Comparison of ENCODE assay signal across 25 cellular contexts in genomic region chr13:42379241-42379640, GRCh38.
DNase-seq lines count a peak whose midpoint lies in the region; ATAC-seq and TF ChIP-seq lines count a peak whose summit lies in the region.
"Had no signal": no experiment of that assay in that cellular context is flagged by ENCODE, and none has a peak within 500 bp of the region (broad histone marks: within the 10 kb centered on the region; RNA-seq: fewer than 3 reads in every experiment).

No MANE protein-coding gene starts in this region.

- H3K4me1 Mint-ChIP-seq in activated CD8-positive, alpha-beta memory T cell treated with anti-CD3 and anti-CD28 coated beads, Interleukin-2, amount 10 ng/mL, durations not matched to agents 7 days and 5 days, result peaks cover 53% of the 10 kb centered on the region
- H3K4me1 Mint-ChIP-seq in activated T-helper 2 cell treated with anti-CD3 and anti-CD28 coated beads, Interferon-gamma antibody, Interleukin-2, Interleukin-4, amounts not matched to agents 10 μg/mL and 5 μg/mL and 100 μg/mL, durations not matched to agents 14 hours and 24 hours and 36 hours (ENCODE audit: low read depth), result peaks cover 83% of the 10 kb centered on the region
- peaks cover 40 to 44% of the 10 kb centered on the region in 2 donors for H3K4me1 Mint-ChIP-seq in natural killer cell
- H3K4me1 Mint-ChIP-seq: H9 had no signal

- peaks cover 7% of the 10 kb centered on the region for H3K9me3 Mint-ChIP-seq in activated CD8-positive, alpha-beta memory T cell treated with anti-CD3 and anti-CD28 coated beads, Interleukin-2, amount 10 ng/mL, durations not matched to agents 7 days and 5 days (ENCODE audit: low read depth)
- peaks cover 19% of the 10 kb centered on the region for H3K9me3 Mint-ChIP-seq in activated T-helper 2 cell treated with anti-CD3 and anti-CD28 coated beads, Interferon-gamma antibody, Interleukin-2, Interleukin-4, amounts not matched to agents 10 μg/mL and 5 μg/mL and 100 μg/mL, durations not matched to agents 14 hours and 24 hours and 36 hours
- no peaks in the 10 kb centered on the region for H3K9me3 Mint-ChIP-seq in natural killer cell

- H3K9me3 ChIP-seq in Karpas-422 (ENCODE audit: low read length) (peaks cover 4% of the 10 kb centered on the region), upper lobe of right lung (no peaks in the 10 kb centered on the region)
- H3K9me3 ChIP-seq: A549, heart left ventricle, SK-N-SH had no signal

- CTCF ChIA-PET in activated CD8-positive, alpha-beta memory T cell treated with anti-CD3 and anti-CD28 coated beads, Interleukin-2, amount 10 ng/mL, durations not matched to agents 7 days and 5 days (lab: Charles Lee), result interaction anchor here (0.7 to 5.5 kb wide), 2 partner anchors 14 to 28 kb away, joined by 3 to 44 read pairs; no protein-coding TSS in a partner anchor

- no peak for ATAC-seq in activated CD8-positive, alpha-beta memory T cell treated with anti-CD3 and anti-CD28 coated beads, Interleukin-2, amount 10 ng/mL, durations not matched to agents 7 days and 5 days
- ATAC-seq in natural killer cell (no peak), upper lobe of right lung (no peak)
- ATAC-seq: A549; heart left ventricle; naive thymus-derived CD8-positive, alpha-beta T cell had no signal

- no peak overlapping the region for H2AFZ ChIP-seq in Karpas-422 (ENCODE audit: low read length)

- no peaks in the 10 kb centered on the region for H3K27me3 Mint-ChIP-seq in activated CD8-positive, alpha-beta memory T cell treated with anti-CD3 and anti-CD28 coated beads, Interleukin-2, amount 10 ng/mL, durations not matched to agents 7 days and 5 days
- no peaks in the 10 kb centered on the region for H3K27me3 Mint-ChIP-seq in activated T-helper 2 cell treated with anti-CD3 and anti-CD28 coated beads, Interferon-gamma antibody, Interleukin-2, Interleukin-4, amounts not matched to agents 10 μg/mL and 5 μg/mL and 100 μg/mL, durations not matched to agents 14 hours and 24 hours and 36 hours (ENCODE audit: low read depth)
- peaks cover 0 to 4% of the 10 kb centered on the region in 2 donors for H3K27me3 Mint-ChIP-seq in natural killer cell (ENCODE audit: low read depth in 2 of 2)
- H3K27me3 Mint-ChIP-seq: naive thymus-derived CD8-positive, alpha-beta T cell had no signal

- H3K27me3 ChIP-seq in Karpas-422 (ENCODE audit: low read length), result peaks cover 3% of the 10 kb centered on the region; the same call in 1 of the 2 replicates
- H3K27me3 ChIP-seq in upper lobe of right lung, result no peaks in the 10 kb centered on the region
- H3K27me3 ChIP-seq: heart left ventricle had no signal

- DNase-seq in activated CD8-positive, alpha-beta memory T cell treated with anti-CD3 and anti-CD28 coated beads, Interleukin-2, amount 10 ng/mL, durations not matched to agents 7 days and 5 days, result no peak
- no peak for DNase-seq in activated CD8-positive, alpha-beta memory T cell treated with anti-CD3 and anti-CD28 coated beads, Interleukin-2, amount 50 U/mL, for 48 hours
- DNase-seq in Karpas-422 (peak; percentile 52), natural killer cell (no peak), upper lobe of right lung (no peak), anterior cingulate cortex (lab: John Stamatoyannopoulos, UW) (no peak), CD1c-positive myeloid dendritic cell (ENCODE audit: extremely low spot score) (no peak)
- no peak for DNase-seq in activated T-helper 2 cell treated with anti-CD3 and anti-CD28 coated beads, Interferon-gamma antibody, Interleukin-2, Interleukin-4, amounts not matched to agents 10 μg/mL and 5 μg/mL and 100 μg/mL, durations not matched to agents 14 hours and 24 hours and 36 hours (ENCODE audit: low spot score)
- DNase-seq: activated CD4-positive, alpha-beta T cell treated with anti-CD3 and anti-CD28 coated beads, Interleukin-2, amount 50 U/mL, for 1 hour; activated naive CD4-positive, alpha-beta T cell treated with anti-CD3 and anti-CD28 coated beads, Interleukin-2, amount 50 U/mL, for 16 hours; AML-193; DMS53; foreskin fibroblast; H9; heart left ventricle; midbrain; naive thymus-derived CD8-positive, alpha-beta T cell; NCI-H2081 treated with DMSO at 0.1 percent for 48 hours; NCI-H226; NCI-H748 treated with DMSO at 0.1 percent for 48 hours; SK-N-SH; T1000; trophoblast cell; WERI-Rb-1 had no signal

- H3K4me3 Mint-ChIP-seq in activated CD8-positive, alpha-beta memory T cell treated with anti-CD3 and anti-CD28 coated beads, Interleukin-2, amount 10 ng/mL, durations not matched to agents 7 days and 5 days, result no peak overlapping the region
- no peak overlapping the region for H3K4me3 Mint-ChIP-seq in activated T-helper 2 cell treated with anti-CD3 and anti-CD28 coated beads, Interferon-gamma antibody, Interleukin-2, Interleukin-4, amounts not matched to agents 10 μg/mL and 5 μg/mL and 100 μg/mL, durations not matched to agents 14 hours and 24 hours and 36 hours (ENCODE audit: low read depth)
- peak overlapping the region; percentile 67 for H3K4me3 Mint-ChIP-seq in natural killer cell
- H3K4me3 Mint-ChIP-seq: H9; naive thymus-derived CD8-positive, alpha-beta T cell had no signal

- peak overlapping the region; percentile 93 for H3K27ac Mint-ChIP-seq in activated CD8-positive, alpha-beta memory T cell treated with anti-CD3 and anti-CD28 coated beads, Interleukin-2, amount 10 ng/mL, durations not matched to agents 7 days and 5 days
- H3K27ac Mint-ChIP-seq in activated T-helper 2 cell treated with anti-CD3 and anti-CD28 coated beads, Interferon-gamma antibody, Interleukin-2, Interleukin-4, amounts not matched to agents 10 μg/mL and 5 μg/mL and 100 μg/mL, durations not matched to agents 14 hours and 24 hours and 36 hours, result peak overlapping the region; percentile 93
- H3K27ac Mint-ChIP-seq in natural killer cell, result peak overlapping the region; percentile 86
- H3K27ac Mint-ChIP-seq: naive thymus-derived CD8-positive, alpha-beta T cell had no signal

- H3K4me3 ChIP-seq in Karpas-422 (ENCODE audit: low read length), result no peak overlapping the region
- no peak overlapping the region for H3K4me3 ChIP-seq in upper lobe of right lung
- H3K4me3 ChIP-seq: A549, heart left ventricle had no signal

- peaks cover 16% of the 10 kb centered on the region for H3K36me3 Mint-ChIP-seq in activated CD8-positive, alpha-beta memory T cell treated with anti-CD3 and anti-CD28 coated beads, Interleukin-2, amount 10 ng/mL, durations not matched to agents 7 days and 5 days
- peaks cover 23% of the 10 kb centered on the region for H3K36me3 Mint-ChIP-seq in activated T-helper 2 cell treated with anti-CD3 and anti-CD28 coated beads, Interferon-gamma antibody, Interleukin-2, Interleukin-4, amounts not matched to agents 10 μg/mL and 5 μg/mL and 100 μg/mL, durations not matched to agents 14 hours and 24 hours and 36 hours (ENCODE audit: low read depth)
- no peaks in the 10 kb centered on the region for H3K36me3 Mint-ChIP-seq in natural killer cell
- H3K36me3 Mint-ChIP-seq: naive thymus-derived CD8-positive, alpha-beta T cell had no signal

- intact Hi-C loops in activated T-helper 2 cell treated with anti-CD3 and anti-CD28 coated beads, Interferon-gamma antibody, Interleukin-2, Interleukin-4, amounts not matched to agents 10 μg/mL and 5 μg/mL and 100 μg/mL, durations not matched to agents 14 hours and 24 hours and 36 hours (cut with micrococcal nuclease), result loop anchor here (10.0 kb wide), 2 partner anchors 914 to 1594 kb away; partner anchors contain the start of gene SLC25A15
- intact Hi-C loops in natural killer cell (cut with micrococcal nuclease) (loop anchor here (5.0 kb wide), 1 partner anchor 107 kb away; the partner anchor contains the start of gene AKAP11), upper lobe of right lung (cut with DNase I) (no loop called here)

- H4K20me1 ChIP-seq in Karpas-422 (ENCODE audit: insufficient read depth, low read depth, low read length), result no peaks in the 10 kb centered on the region

- H3K79me2 ChIP-seq in Karpas-422 (ENCODE audit: low read length), result no peaks in the 10 kb centered on the region

- TF ChIP-seq CTCF in natural killer cell (IDR thresholded peaks at IDR 0.05) (no peak), upper lobe of right lung (IDR thresholded peaks at IDR 0.05) (no peak)

- H3K27ac ChIP-seq in Karpas-422 (ENCODE audit: low read length) (peak overlapping the region; percentile 93), upper lobe of right lung (no peak overlapping the region)
- H3K27ac ChIP-seq: A549, heart left ventricle, WERI-Rb-1 had no signal

- peak overlapping the region; percentile 13; the same call in 1 of the 2 replicates for H3K9ac ChIP-seq in Karpas-422 (ENCODE audit: low read length)
- H3K9ac ChIP-seq: SK-N-SH had no signal

- no peaks in the 10 kb centered on the region for H3K9me2 ChIP-seq in Karpas-422 (replicated peaks; ENCODE audit: insufficient read depth, low read length)
- H3K9me2 ChIP-seq: SK-N-SH had no signal

- H3K36me3 ChIP-seq in Karpas-422 (ENCODE audit: insufficient read depth, low read length), result no peaks in the 10 kb centered on the region; the same call in 1 of the 2 replicates
- H3K36me3 ChIP-seq in upper lobe of right lung, result no peaks in the 10 kb centered on the region
- H3K36me3 ChIP-seq: heart left ventricle, WERI-Rb-1 had no signal

- H3K4me2 ChIP-seq in Karpas-422 (ENCODE audit: low read depth, low read length, poor library complexity, severe bottlenecking), result peak overlapping the region; percentile 66
- H3K4me2 ChIP-seq: A549, SK-N-SH had no signal

- H3K4me1 ChIP-seq in Karpas-422 (ENCODE audit: low read length) (peaks cover 79% of the 10 kb centered on the region), upper lobe of right lung (no peaks in the 10 kb centered on the region)
- H3K4me1 ChIP-seq: A549 had no signal
